In genomic region chr1:11179125-11179524, GRCh38 we compare ENCODE assay signal across 20 cellular contexts. TPM values are rescaled to one million over a fixed set of nuclear protein-coding genes. Genes with fewer than 3 reads are reported as not detected.
DNase-seq lines count a peak whose midpoint lies in the region; ATAC-seq, FAIRE-seq and TF ChIP-seq lines count a peak whose summit lies in the region.
"Had no signal": no experiment of that assay in that cellular context is flagged by ENCODE, and none has a peak within 500 bp of the region (broad histone marks: within the 10 kb centered on the region; RNA-seq: fewer than 3 reads in every experiment).

No MANE protein-coding gene starts in this region.

- TF ChIP-seq CTCF in MCF 10A (IDR thresholded peaks at IDR 0.05; ENCODE audit: unreplicated experiment) (no peak), breast epithelium (IDR thresholded peaks at IDR 0.05) (no peak), neural cell (IDR thresholded peaks at IDR 0.05; ENCODE audit: poor library complexity, severe bottlenecking) (no peak), tibial artery (IDR thresholded peaks at IDR 0.05) (no peak)

- BruUV-seq in MCF 10A (replicated peaks; lab: Mats Ljungman, UMichigan): no TSS peak

- peak overlapping the region; percentile 43 for H3K9ac ChIP-seq in neural cell (ENCODE audit: low read length)

- ATAC-seq in HG03097 (IDR thresholded peaks at IDR 0.05; ENCODE audit: low FRiP score, unreplicated experiment): no peak
- no peak for ATAC-seq in HG03378 (IDR thresholded peaks at IDR 0.05; ENCODE audit: unreplicated experiment)
- ATAC-seq: CD8-positive, alpha-beta T cell had no signal

- H3K27me3 Mint-ChIP-seq in MCF 10A (ENCODE audit: insufficient read depth, unreplicated experiment): no peaks in the 10 kb centered on the region

- no peak overlapping the region for H3K4me3 ChIP-seq in breast epithelium
- H3K4me3 ChIP-seq in neural cell (ENCODE audit: low read length): peak overlapping the region; percentile 46
- H3K4me3 ChIP-seq in tibial artery: no peak overlapping the region
- H3K4me3 ChIP-seq in small intestine (ENCODE audit: low read depth in 1 of 2, low read length in 2 of 2): no peak overlapping the region
- H3K4me3 ChIP-seq: PC-9 had no signal

- no peak overlapping the region for H3K4me3 Mint-ChIP-seq in MCF 10A (ENCODE audit: unreplicated experiment)
- H3K4me3 Mint-ChIP-seq: CD8-positive, alpha-beta T cell had no signal

- H3K36me3 Mint-ChIP-seq in MCF 10A (ENCODE audit: insufficient read depth, unreplicated experiment): peaks cover 14% of the 10 kb centered on the region

- H4K20me1 ChIP-seq in neural cell (ENCODE audit: insufficient read depth): no peaks in the 10 kb centered on the region

- no peak for TF ChIP-seq RAD21 in neural cell (conservative IDR thresholded peaks at IDR 0.05)

- H3K27ac ChIP-seq in breast epithelium (no peak overlapping the region), caudate nucleus (ENCODE audit: low read depth, low read length) (peak overlapping the region; percentile 89), neural cell (ENCODE audit: low read length) (peak overlapping the region; percentile 75), tibial artery (peak overlapping the region; percentile 46 to 50), small intestine (ENCODE audit: low read depth in 1 of 2, low read length in 1 of 2) (no peak overlapping the region)
- H3K27ac ChIP-seq: 22Rv1 had no signal

- CTCF ChIA-PET in MCF 10A (lab: Yijun Ruan, JAX): interaction anchor here (1.2 kb wide), 1 partner anchor 20 kb away, joined by 3 read pairs; no protein-coding TSS in a partner anchor

- H2AFZ ChIP-seq in neural cell (ENCODE audit: low read depth, low read length): no peak overlapping the region
- H2AFZ ChIP-seq: PC-9 had no signal

- no peaks in the 10 kb centered on the region for H3K79me2 ChIP-seq in neural cell (replicated peaks; ENCODE audit: insufficient read depth, low read length)

- H3K9me3 Mint-ChIP-seq in MCF 10A (ENCODE audit: unreplicated experiment): no peaks in the 10 kb centered on the region
- H3K9me3 Mint-ChIP-seq: CD8-positive, alpha-beta T cell had no signal

- DNase-seq in MCF 10A (ENCODE audit: unreplicated experiment) (no peak), breast epithelium (ENCODE audit: low spot score in 2 of 2) (no peak), caudate nucleus (lab: John Stamatoyannopoulos, UW) (peak in 4 of 61 donors; percentile 10 to 59 (median 26)), tibial artery (no peak), small intestine (no peak)
- DNase-seq: CD8-positive, alpha-beta T cell; DND-41; GDM1; NCI-H146; NCI-H2081 treated with DMSO at 0.1 percent for 48 hours; NCI-H526 treated with DMSO at 0.1 percent for 48 hours had no signal

- POLR2A ChIA-PET in MCF 10A (lab: Yijun Ruan, JAX): interaction anchor here (0.6 to 1.8 kb wide), 4 partner anchors 20 to 118 kb away, joined by 3 to 5 read pairs (median 4); no protein-coding TSS in a partner anchor

- H3K9me2 ChIP-seq in neural cell (ENCODE audit: insufficient read depth, low read length): no peaks in the 10 kb centered on the region

- H3K27me3 ChIP-seq in breast epithelium (no peaks in the 10 kb centered on the region), neural cell (ENCODE audit: insufficient read depth, low read depth, low read length) (no peaks in the 10 kb centered on the region), tibial artery (no peaks in the 10 kb centered on the region), small intestine (ENCODE audit: control insufficient read depth in 2 of 2, insufficient read depth in 2 of 2, low read length in 2 of 2) (no peaks in the 10 kb centered on the region)

- no peak for FAIRE-seq in small intestine (lab: Jason Lieb, UNC)
- FAIRE-seq: D721Med, GM19239 had no signal

- H3K4me1 Mint-ChIP-seq in MCF 10A (ENCODE audit: insufficient read depth, unreplicated experiment): peaks cover 6% of the 10 kb centered on the region

- H3K36me3 ChIP-seq in breast epithelium (no peaks in the 10 kb centered on the region), neural cell (ENCODE audit: insufficient read depth, low read length) (peaks cover 4% of the 10 kb centered on the region), tibial artery (peaks cover 0 to 14% (median 12%) of the 10 kb centered on the region in 3 donors), small intestine (ENCODE audit: control insufficient read depth in 2 of 2, insufficient read depth in 2 of 2, low read length in 2 of 2) (peaks cover 7% of the 10 kb centered on the region in 2 donors)

- H3K9me3 ChIP-seq in breast epithelium (no peaks in the 10 kb centered on the region), neural cell (ENCODE audit: low read length) (no peaks in the 10 kb centered on the region), tibial artery (no peaks in the 10 kb centered on the region), small intestine (ENCODE audit: control insufficient read depth, low read depth) (no peaks in the 10 kb centered on the region)

- H3K4me1 ChIP-seq in breast epithelium (no peaks in the 10 kb centered on the region), tibial artery (peaks cover 0 to 60% (median 43%) of the 10 kb centered on the region in 4 donors), small intestine (ENCODE audit: control insufficient read depth in 2 of 2, insufficient read depth in 1 of 2, low read depth in 1 of 2, low read length in 1 of 2) (no peaks in the 10 kb centered on the region)

- intact Hi-C loops in MCF 10A (cut with micrococcal nuclease): no loop called here
- intact Hi-C loops in breast epithelium (cut with DNase I; ENCODE audit: low total_unique reads): loop anchor here (5.0 kb wide), 1 partner anchor 48 kb away; no protein-coding TSS in a partner anchor
- intact Hi-C loops in tibial artery (cut with DNase I; ENCODE audit: low total_unique reads): no loop called here

- TF ChIP-seq EP300 in neural cell (conservative IDR thresholded peaks at IDR 0.05; ENCODE audit: poor library complexity, severe bottlenecking): no peak

- H3K27ac Mint-ChIP-seq in MCF 10A (ENCODE audit: low read depth, unreplicated experiment): peak overlapping the region; percentile 46
- H3K27ac Mint-ChIP-seq: CD8-positive, alpha-beta T cell had no signal

- peak overlapping the region; percentile 45 for H3K4me2 ChIP-seq in neural cell (ENCODE audit: low read length)

- no peak for TF ChIP-seq POLR2A in breast epithelium (IDR thresholded peaks at IDR 0.05)

- H3F3A ChIP-seq in neural cell (ENCODE audit: insufficient read depth, low read length, poor library complexity, severe bottlenecking): peaks cover 10% of the 10 kb centered on the region

TF ChIP-seq in neural cell, 6 proteins besides CTCF, POLR2A, EP300 and RAD21:
- no peak for TF ChIP-seq REST (IDR thresholded peaks at IDR 0.05; ENCODE audit: borderline replicate concordance)
- TF ChIP-seq EZH2 (IDR thresholded peaks at IDR 0.05; ENCODE audit: borderline replicate concordance, insufficient read depth, low read length, poor library complexity, severe bottlenecking): no peak
- TF ChIP-seq MXI1 (conservative IDR thresholded peaks at IDR 0.05; ENCODE audit: poor library complexity, severe bottlenecking): no peak
- no peak for TF ChIP-seq SMC3 (conservative IDR thresholded peaks at IDR 0.05; ENCODE audit: poor library complexity)
- no peak for TF ChIP-seq TAF1 (IDR thresholded peaks at IDR 0.05; ENCODE audit: low read depth)
TF ChIP-seq in neural cell: peak in this region for 0.

RNA-seq across cellular contexts. Expression of gene ANGPTL7, which starts 10.0 kb away (rescaled TPM):
- total RNA-seq in MCF 10A (2022): not detected in 2 replicates
- total RNA-seq in breast epithelium: 10 to 100 TPM in 2 of 3 donors, 1 to 10 TPM in 1; 6.6 to 30.3 (median 20.0) TPM
- 0.12 TPM in 1 of 2 replicates, not detected in the other for polyA plus RNA-seq in neural cell
- polyA minus RNA-seq in neural cell: not detected in 2 replicates
- polyA plus RNA-seq in small intestine: under 1 TPM in 1 of 3 donors, not detected in 2; 0.73 TPM
- total RNA-seq: CD8-positive, alpha-beta T cell; H4; PC-9 had no signal
- polyA plus RNA-seq: BJ had no signal

Comparison
In these comparisons a context has a peak if more than half of its experiments do, and no peak if none do; other contexts are left out.
1. H3K27ac ChIP-seq: peak in caudate nucleus (single experiment), neural cell (single experiment) and tibial artery (2 of 2); none in breast epithelium (0 of 2) and small intestine (0 of 2).